8 cellular contexts compared by ENCODE assay signal in the genomic region with DNA sequence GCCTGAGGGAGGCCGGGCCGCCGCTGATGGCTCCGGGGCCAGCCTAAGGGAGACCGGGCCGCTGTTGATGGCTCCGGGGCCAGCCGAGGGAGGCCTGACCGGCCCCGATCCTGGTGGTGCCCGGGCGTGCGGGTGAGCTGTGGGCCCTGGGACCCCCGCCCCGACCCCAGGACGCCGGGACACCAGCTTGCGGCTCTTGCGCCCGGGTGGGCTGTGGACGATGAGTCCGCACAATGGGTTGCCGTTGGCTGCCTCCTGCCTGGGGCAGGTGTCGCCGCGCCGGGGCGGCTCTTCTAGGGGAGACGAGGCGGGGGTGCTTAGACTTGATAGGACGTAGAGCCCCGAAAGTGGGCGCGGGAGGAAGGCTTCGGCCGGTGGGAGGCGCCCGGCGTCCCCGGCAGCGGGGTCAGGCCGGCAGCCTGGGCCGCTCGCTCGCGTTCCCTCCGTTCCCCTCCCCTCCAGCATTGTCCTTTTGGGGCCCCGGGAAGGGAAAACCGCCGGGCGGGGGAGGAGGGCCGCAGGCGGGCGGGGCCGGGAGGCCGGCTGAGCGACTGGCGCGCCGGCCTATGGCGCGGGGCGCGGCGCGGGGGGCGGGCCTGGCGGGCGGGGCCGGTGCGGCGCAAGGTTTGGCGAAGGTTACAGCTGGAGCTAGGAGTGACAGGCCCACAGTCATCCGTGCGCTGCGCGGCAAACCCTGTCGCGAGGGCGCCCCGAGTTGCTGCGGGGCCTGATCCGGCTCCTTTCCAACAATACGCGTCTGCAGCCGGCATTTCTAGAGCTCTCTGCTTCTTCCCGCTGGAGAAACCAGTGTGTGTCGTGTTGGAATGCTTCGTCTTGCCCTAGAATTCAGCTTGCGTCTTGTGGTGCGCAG. TPM values are rescaled to one million over a fixed set of nuclear protein-coding genes. Genes with fewer than 3 reads are reported as not detected.
DNase-seq lines count a peak whose midpoint lies in the region; ATAC-seq and TF ChIP-seq lines count a peak whose summit lies in the region.

No MANE protein-coding gene starts in this region.

- ATAC-seq in HG03432 (IDR thresholded peaks at IDR 0.05; ENCODE audit: unreplicated experiment) (peak; percentile 79), right lobe of liver (peak; percentile 85 to 93 (median 88))

- peaks cover 0 to 5% (median 2%) of the 10 kb centered on the region in 4 donors for H3K36me3 ChIP-seq in right lobe of liver

- intact Hi-C loops in right lobe of liver (cut with DNase I): no loop called here

- H3K9me3 ChIP-seq in right lobe of liver: no peaks in the 10 kb centered on the region

- H3K4me1 ChIP-seq in right lobe of liver: peaks cover 0 to 42% (median 8%) of the 10 kb centered on the region in 4 donors

- peak overlapping the region; percentile 97 for H3K27ac ChIP-seq in right lobe of liver

- 0% methylated on average over 2 of the region's 91 CpGs for WGBS in right lobe of liver (ENCODE audit: insufficient coverage, low coverage, low lambda C conversion rate, missing lambda C conversion rate)

- peak; percentile 86 for TF ChIP-seq POLR2A in right lobe of liver (IDR thresholded peaks at IDR 0.05)

- TF ChIP-seq CTCF in right lobe of liver (IDR thresholded peaks at IDR 0.05): peak in 2 of 4 donors; percentile 17 to 32

- DNase-seq in C1 segment of cervical spinal cord (lab: John Stamatoyannopoulos, UW) (peak; percentile 32 to 96 (median 88)), GM19238 (ENCODE audit: insufficient read length, low spot score) (peak; percentile 95), NCI-H526 (lab: John Stamatoyannopoulos, UW) (peak; percentile 71 to 94), dermis blood vessel endothelial cell (peak; percentile 86), right lobe of liver (peak; percentile 94 to 96 (median 96))
- DNase-seq in activated CD4-positive, alpha-beta T cell treated with anti-CD3 and anti-CD28 coated beads, Interleukin-2, amount 50 U/mL, for 48 hours: peak; percentile 90
- DNase-seq in stimulated activated CD4-positive, alpha-beta T cell treated with anti-CD3 and anti-CD28 coated beads, Interleukin-4, amount 100 ng/mL, for 24 hours: peak; percentile 87

- H3K27me3 ChIP-seq in right lobe of liver: no peaks in the 10 kb centered on the region

- H3K4me3 ChIP-seq in right lobe of liver: peak overlapping the region; percentile 97 to 99 (median 98)

RNA-seq across cellular contexts. Expression of gene KIAA0232, which starts 0.8 kb away (rescaled TPM):
- total RNA-seq in dermis blood vessel endothelial cell (16.7 and 20.1 TPM in 2 replicates), right lobe of liver (10 to 100 TPM; 12.0 to 23.8 (median 16.5) TPM)

Comparison
In these comparisons a context has a peak if more than half of its experiments do, and no peak if none do; other contexts are left out.
1. Peak in every context shown above with its lines: DNase-seq, ATAC-seq, H3K4me3 ChIP-seq and H3K27ac ChIP-seq.